In the genomic region with DNA sequence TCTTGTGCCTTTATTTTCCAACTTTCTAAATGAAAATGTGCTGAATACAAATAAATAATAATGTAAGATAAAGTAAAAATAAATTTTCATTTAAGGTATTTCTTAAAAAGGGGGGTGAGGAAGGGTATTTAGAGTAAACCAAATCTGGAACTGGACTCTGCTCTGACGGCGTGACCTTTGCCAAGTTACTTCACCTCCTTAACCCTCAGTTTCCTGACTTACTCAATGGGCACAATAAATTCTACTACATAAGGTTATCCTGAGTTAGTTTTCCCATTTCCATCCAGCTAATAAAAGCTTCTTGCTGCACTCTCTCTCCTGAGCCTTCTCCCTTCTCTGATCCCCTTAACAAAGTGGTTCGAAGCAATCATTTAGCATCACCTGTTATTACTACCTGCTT, we compare ENCODE assay signal across 9 cellular contexts.
DNase-seq lines count a peak whose midpoint lies in the region; ATAC-seq, FAIRE-seq and TF ChIP-seq lines count a peak whose summit lies in the region.
"Had no signal": no experiment of that assay in that cellular context is flagged by ENCODE, and none has a peak within 500 bp of the region (broad histone marks: within the 10 kb centered on the region; RNA-seq: fewer than 3 reads in every experiment).

No MANE protein-coding gene starts in this region.

- H3K27ac ChIP-seq in breast epithelium = peak overlapping the region; percentile 86 to 92
- H3K27ac ChIP-seq in astrocyte (ENCODE audit: low read depth, low read length) = no peak overlapping the region

- no peaks in the 10 kb centered on the region for H3K9me3 Mint-ChIP-seq in MCF 10A (ENCODE audit: unreplicated experiment)
- H3K9me3 Mint-ChIP-seq in astrocyte (ENCODE audit: unreplicated experiment) = peaks cover 3% of the 10 kb centered on the region
- no peaks in the 10 kb centered on the region for H3K9me3 Mint-ChIP-seq in type B pancreatic cell

- H3K36me3 Mint-ChIP-seq in MCF 10A (ENCODE audit: insufficient read depth, unreplicated experiment) = no peaks in the 10 kb centered on the region
- H3K36me3 Mint-ChIP-seq in astrocyte (ENCODE audit: low read depth, unreplicated experiment) = no peaks in the 10 kb centered on the region
- H3K36me3 Mint-ChIP-seq in type B pancreatic cell = no peaks in the 10 kb centered on the region

- H3K9me3 ChIP-seq in breast epithelium (no peaks in the 10 kb centered on the region), astrocyte (ENCODE audit: insufficient read depth, low read depth, low read length) (no peaks in the 10 kb centered on the region), mucosa of stomach (ENCODE audit: control insufficient read depth, low read length) (no peaks in the 10 kb centered on the region)
- H3K9me3 ChIP-seq: adrenal gland had no signal

- intact Hi-C loops in breast epithelium (cut with DNase I; ENCODE audit: low total_unique reads) (no loop called here), MCF 10A (cut with micrococcal nuclease) (loop anchor here (1.0 to 5.0 kb wide), 7 partner anchors 61 to 866 kb away; a partner anchor contains a TSS)

- no peaks in the 10 kb centered on the region for H3K79me2 ChIP-seq in astrocyte (ENCODE audit: insufficient read depth, low read length)

- H3K4me3 Mint-ChIP-seq in MCF 10A (ENCODE audit: unreplicated experiment) (no peak overlapping the region), astrocyte (ENCODE audit: unreplicated experiment) (no peak overlapping the region), type B pancreatic cell (no peak overlapping the region)

- peak overlapping the region; percentile 84 for H3K4me2 ChIP-seq in astrocyte (ENCODE audit: low read length)

- H3K4me1 ChIP-seq in breast epithelium (no peaks in the 10 kb centered on the region), astrocyte (ENCODE audit: insufficient read depth, low read length) (peaks cover 13% of the 10 kb centered on the region), mucosa of stomach (ENCODE audit: control insufficient read depth, insufficient read depth, low read length) (peaks cover 12% of the 10 kb centered on the region)

- H3K27ac Mint-ChIP-seq in MCF 10A (ENCODE audit: low read depth, unreplicated experiment) (no peak overlapping the region), astrocyte (ENCODE audit: unreplicated experiment) (no peak overlapping the region), type B pancreatic cell (peak overlapping the region; percentile 81)

- H3K4me1 Mint-ChIP-seq in MCF 10A (ENCODE audit: insufficient read depth, unreplicated experiment) (peaks cover 17% of the 10 kb centered on the region), astrocyte (ENCODE audit: low read depth, unreplicated experiment) (peaks cover 8% of the 10 kb centered on the region), type B pancreatic cell (ENCODE audit: unreplicated experiment) (peaks cover 20% of the 10 kb centered on the region)

- H3K36me3 ChIP-seq in breast epithelium (no peaks in the 10 kb centered on the region), astrocyte (ENCODE audit: insufficient read depth, low read length) (no peaks in the 10 kb centered on the region), mucosa of stomach (ENCODE audit: control insufficient read depth, insufficient read depth, low read length) (no peaks in the 10 kb centered on the region)
- H3K36me3 ChIP-seq: adrenal gland had no signal

- H3K4me3 ChIP-seq in breast epithelium = peak overlapping the region in 1 of 3 donors; percentile 58
- no peak overlapping the region for H3K4me3 ChIP-seq in astrocyte (ENCODE audit: insufficient read depth, low read depth, low read length)
- no peak overlapping the region for H3K4me3 ChIP-seq in mucosa of stomach (ENCODE audit: low read length)

- no peaks in the 10 kb centered on the region for H3K27me3 ChIP-seq in breast epithelium
- no peaks in the 10 kb centered on the region for H3K27me3 ChIP-seq in astrocyte (ENCODE audit: insufficient read depth, low read length)
- no peaks in the 10 kb centered on the region for H3K27me3 ChIP-seq in mucosa of stomach (ENCODE audit: control insufficient read depth, insufficient read depth, low read length)
- H3K27me3 ChIP-seq: adrenal gland had no signal

- peak overlapping the region; percentile 89 for H2AFZ ChIP-seq in astrocyte (ENCODE audit: low read depth, low read length)

- H4K20me1 ChIP-seq in astrocyte (ENCODE audit: insufficient read depth, low read length) = no peaks in the 10 kb centered on the region

- TF ChIP-seq POLR2A in breast epithelium (IDR thresholded peaks at IDR 0.05) = no peak

- no TSS peak for BruUV-seq in MCF 10A (replicated peaks; lab: Mats Ljungman, UMichigan)

- no peak for ATAC-seq in HG03457 (IDR thresholded peaks at IDR 0.05; ENCODE audit: unreplicated experiment)

- POLR2A ChIA-PET in MCF 10A (lab: Yijun Ruan, JAX) = interaction anchor here (0.6 to 4.9 kb wide), 24 partner anchors 8 to 467 kb away, joined by 3 to 82 read pairs (median 5); a partner anchor contains a TSS

- FAIRE-seq in astrocyte (lab: Jason Lieb, UNC) = no peak

- CTCF ChIA-PET in MCF 10A (lab: Yijun Ruan, JAX) = interaction anchor here (0.5 to 7.8 kb wide), 111 partner anchors 9 to 875 kb away, joined by 3 to 231 read pairs (median 6); a partner anchor contains a TSS

- TF ChIP-seq CTCF in breast epithelium (IDR thresholded peaks at IDR 0.05) (no peak), MCF 10A (IDR thresholded peaks at IDR 0.05; ENCODE audit: unreplicated experiment) (no peak), astrocyte (IDR thresholded peaks at IDR 0.05; ENCODE audit: insufficient read depth, low read depth, low read length) (no peak), type B pancreatic cell (conservative IDR thresholded peaks at IDR 0.05) (no peak), GM10266 (IDR thresholded peaks at IDR 0.05; ENCODE audit: control insufficient read depth, insufficient read depth, low read depth, missing control alignments) (no peak)

- H3K27me3 Mint-ChIP-seq in MCF 10A (ENCODE audit: insufficient read depth, unreplicated experiment) (no peaks in the 10 kb centered on the region), astrocyte (ENCODE audit: low read depth, unreplicated experiment) (no peaks in the 10 kb centered on the region), type B pancreatic cell (no peaks in the 10 kb centered on the region)

- peak overlapping the region; percentile 87 for H3K9ac ChIP-seq in astrocyte (ENCODE audit: low read length)
- H3K9ac ChIP-seq in mucosa of stomach (ENCODE audit: low read length) = peak overlapping the region; percentile 23

- DNase-seq in breast epithelium (ENCODE audit: low spot score in 2 of 2) (no peak), MCF 10A (ENCODE audit: unreplicated experiment) (no peak), astrocyte (ENCODE audit: low read depth) (no peak), type B pancreatic cell (ENCODE audit: extremely low spot score, unreplicated experiment) (no peak), NCI-H2196 treated with DMSO at 0.1 percent for 48 hours (lab: John Stamatoyannopoulos, UW; ENCODE audit: unreplicated experiment) (no peak), GM10266 (ENCODE audit: extremely low spot score) (no peak)
